11 cellular contexts compared by ENCODE assay signal in the genomic region with DNA sequence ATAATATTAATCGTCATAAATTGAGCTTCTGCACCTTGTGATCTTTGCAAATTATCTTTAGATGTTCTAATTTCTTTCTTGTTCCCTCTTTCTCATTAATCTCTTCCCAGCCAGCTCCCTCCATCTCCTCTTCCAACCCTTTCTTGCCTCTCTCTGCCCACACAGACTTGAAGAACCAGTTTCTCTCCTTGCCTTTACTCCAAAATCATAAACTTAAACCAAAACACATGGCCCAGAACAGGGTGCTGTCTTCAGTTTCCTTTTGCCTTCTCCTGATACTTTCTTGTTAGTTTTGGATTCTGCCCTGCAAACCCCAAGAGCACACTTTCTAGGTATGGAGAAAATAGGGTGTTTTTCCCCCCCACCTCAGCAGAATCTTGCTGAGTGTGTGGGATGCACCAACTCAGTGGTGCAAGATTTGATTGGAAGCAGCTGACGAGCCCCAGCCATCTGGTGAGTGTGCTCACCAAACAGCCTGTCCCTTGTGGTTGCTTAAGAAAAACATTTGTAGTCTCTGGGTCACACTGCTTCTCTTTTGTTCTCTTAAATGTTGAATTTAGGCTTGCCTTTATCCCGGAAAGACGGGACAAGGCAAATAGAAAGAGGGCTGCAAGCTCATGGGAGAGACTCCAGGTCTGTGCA.
DNase-seq lines count a peak whose midpoint lies in the region; ATAC-seq and TF ChIP-seq lines count a peak whose summit lies in the region.
"Had no signal": no experiment of that assay in that cellular context is flagged by ENCODE, and none has a peak within 500 bp of the region (broad histone marks: within the 10 kb centered on the region; RNA-seq: fewer than 3 reads in every experiment).

No MANE protein-coding gene starts in this region.

- H3K14ac ChIP-seq in H9 (ENCODE audit: insufficient read depth, low read length): no peak overlapping the region

- H3K4me2 ChIP-seq in H9 (ENCODE audit: insufficient read depth, insufficient read length, low read length): no peak overlapping the region

- ATAC-seq in HG02870 (IDR thresholded peaks at IDR 0.05; ENCODE audit: unreplicated experiment) (no peak), HG02938 (IDR thresholded peaks at IDR 0.05; ENCODE audit: unreplicated experiment) (no peak)

- H2AK5ac ChIP-seq in H9 (ENCODE audit: insufficient read length, low read length): no peak overlapping the region

- no peaks in the 10 kb centered on the region for H3K9me3 Mint-ChIP-seq in H9

- no peaks in the 10 kb centered on the region for H4K20me1 ChIP-seq in H9 (ENCODE audit: control insufficient read depth, insufficient read depth, insufficient read length)

- H2BK12ac ChIP-seq in H9 (ENCODE audit: insufficient read length, low read depth, low read length): no peak overlapping the region

- TF ChIP-seq EP300 in sigmoid colon (IDR thresholded peaks at IDR 0.05): no peak

- H4K8ac ChIP-seq in H9 (replicated peaks; ENCODE audit: insufficient read length, low read depth, low read length): no peak overlapping the region

- no peak overlapping the region for H2BK5ac ChIP-seq in H9 (ENCODE audit: insufficient read length, low read length)

- in situ Hi-C loops in brain microvascular endothelial cell (cut with HindIII; ENCODE audit: low pct_ligation_motif_present, low sequenced_read_pairs): no loop called here

- H2BK120ac ChIP-seq in H9 (ENCODE audit: low read depth, low read length, poor library complexity, severe bottlenecking): no peak overlapping the region

- H3K23ac ChIP-seq in H9 (ENCODE audit: insufficient read length, low read depth, low read length): no peak overlapping the region

- no peak overlapping the region for H3K18ac ChIP-seq in H9 (ENCODE audit: insufficient read length, low read depth, low read length)

- H3K4me3 Mint-ChIP-seq in H9: no peak overlapping the region

- H3T11ph ChIP-seq in H9 (ENCODE audit: low read length): no peak overlapping the region

- intact Hi-C loops in sigmoid colon (cut with DNase I): no loop called here

- no peak overlapping the region for H2BK15ac ChIP-seq in H9 (ENCODE audit: low read depth, low read length)

- TF ChIP-seq CTCF in H9 (conservative IDR thresholded peaks at IDR 0.05): peak; percentile 37; the same call in 2 of the 3 replicates
- peak; percentile 49 for TF ChIP-seq CTCF in brain microvascular endothelial cell (IDR thresholded peaks at IDR 0.05; ENCODE audit: low read depth, low read length, missing control alignments)
- TF ChIP-seq CTCF in sigmoid colon (IDR thresholded peaks at IDR 0.05): no peak

- H3K4me1 Mint-ChIP-seq in H9: peaks cover 8 to 9% of the 10 kb centered on the region in 2 experiments

- H3K27me3 ChIP-seq in H9 (ENCODE audit: insufficient read depth, low read length): no peaks in the 10 kb centered on the region
- no peaks in the 10 kb centered on the region for H3K27me3 ChIP-seq in brain microvascular endothelial cell (replicated peaks)
- H3K27me3 ChIP-seq in sigmoid colon: no peaks in the 10 kb centered on the region

- no peak overlapping the region for H4K5ac ChIP-seq in H9 (ENCODE audit: insufficient read length, low read depth, low read length)

- H4K91ac ChIP-seq in H9 (ENCODE audit: insufficient read length, low read depth, low read length): no peak overlapping the region

- no peaks in the 10 kb centered on the region for H3K36me3 Mint-ChIP-seq in H9 (ENCODE audit: insufficient read depth in 1 of 3, low read depth in 3 of 3)

- peak overlapping the region in 1 of 3 experiments; percentile 84; a peak in 1 of 7 replicates for H3K27ac Mint-ChIP-seq in H9

- no peak overlapping the region for H2BK20ac ChIP-seq in H9 (ENCODE audit: low read depth, low read length, poor library complexity, severe bottlenecking)

- H3K4ac ChIP-seq in H9 (ENCODE audit: low read depth, low read length): no peak overlapping the region

- TF ChIP-seq POLR2A in sigmoid colon (IDR thresholded peaks at IDR 0.05): no peak

- H3K79me2 ChIP-seq in H9 (ENCODE audit: insufficient read depth, low read length): no peaks in the 10 kb centered on the region

- WGBS in H9 (ENCODE audit: extremely low coverage, insufficient read length, low lambda C conversion rate): no CpG with 5 or more reads among the region's 4 CpGs
- WGBS in sigmoid colon, 2 donors: 27 to 51% methylated on average over 4 of the region's 4 CpGs

- H3K9me3 ChIP-seq in H9 (ENCODE audit: control insufficient read depth, low read depth, low read length) (no peaks in the 10 kb centered on the region), sigmoid colon (no peaks in the 10 kb centered on the region)
- H3K9me3 ChIP-seq: neutrophil had no signal

- H3K56ac ChIP-seq in H9 (ENCODE audit: insufficient read length, low read depth, low read length): no peak overlapping the region

- no peak overlapping the region for H3K9ac ChIP-seq in H9 (ENCODE audit: extremely low read depth, insufficient read length, low read length)

- peak; percentile 47 for DNase-seq in H9
- DNase-seq in brain microvascular endothelial cell: peak; percentile 49
- DNase-seq in iPS-NIHi11 (ENCODE audit: low spot score): peak; percentile 25
- peak; percentile 84 for DNase-seq in sigmoid colon
- no peak for DNase-seq in GOT3 (lab: John Stamatoyannopoulos, UW)
- DNase-seq in hypothalamus (lab: John Stamatoyannopoulos, UW): no peak
- DNase-seq: IMR-90, NCI-H82 had no signal

- no peaks in the 10 kb centered on the region for H3K79me1 ChIP-seq in H9 (ENCODE audit: insufficient read depth, low read depth, low read length, poor library complexity, severe bottlenecking)

- H3K27ac ChIP-seq in H9 (ENCODE audit: insufficient read length, low read depth, low read length): no peak overlapping the region
- H3K27ac ChIP-seq in brain microvascular endothelial cell: no peak overlapping the region
- no peak overlapping the region for H3K27ac ChIP-seq in sigmoid colon
- H3K27ac ChIP-seq: neutrophil had no signal

- peak overlapping the region; percentile 92 for H2AFZ ChIP-seq in H9 (ENCODE audit: low read length)

- H3K27me3 Mint-ChIP-seq in H9 (ENCODE audit: low read depth): peaks cover 7% of the 10 kb centered on the region

- no peaks in the 10 kb centered on the region for H3K23me2 ChIP-seq in H9 (ENCODE audit: insufficient read length, low read depth, low read length, poor library complexity, severe bottlenecking)

- no peaks in the 10 kb centered on the region for H3K36me3 ChIP-seq in brain microvascular endothelial cell (replicated peaks)
- no peaks in the 10 kb centered on the region for H3K36me3 ChIP-seq in sigmoid colon
- H3K36me3 ChIP-seq: neutrophil had no signal

- H3K4me3 ChIP-seq in brain microvascular endothelial cell (ENCODE audit: low read depth, low read length): no peak overlapping the region
- H3K4me3 ChIP-seq in sigmoid colon: no peak overlapping the region

- H3K4me1 ChIP-seq in H9 (ENCODE audit: insufficient read depth, low read length): no peaks in the 10 kb centered on the region; the same call in 1 of the 2 replicates
- peaks cover 0 to 14% (median 4%) of the 10 kb centered on the region in 4 donors for H3K4me1 ChIP-seq in sigmoid colon

Comparison
In these comparisons a context has a peak if more than half of its experiments do, and no peak if none do; other contexts are left out.
1. DNase-seq: peak in H9 (single experiment), brain microvascular endothelial cell (single experiment), iPS-NIHi11 (single experiment) and sigmoid colon (single experiment); none in GOT3 (single experiment) and hypothalamus (0 of 51).
2. CTCF ChIP-seq: peak in H9 (single experiment) and brain microvascular endothelial cell (single experiment); none in sigmoid colon (0 of 4).